In the genomic region with DNA sequence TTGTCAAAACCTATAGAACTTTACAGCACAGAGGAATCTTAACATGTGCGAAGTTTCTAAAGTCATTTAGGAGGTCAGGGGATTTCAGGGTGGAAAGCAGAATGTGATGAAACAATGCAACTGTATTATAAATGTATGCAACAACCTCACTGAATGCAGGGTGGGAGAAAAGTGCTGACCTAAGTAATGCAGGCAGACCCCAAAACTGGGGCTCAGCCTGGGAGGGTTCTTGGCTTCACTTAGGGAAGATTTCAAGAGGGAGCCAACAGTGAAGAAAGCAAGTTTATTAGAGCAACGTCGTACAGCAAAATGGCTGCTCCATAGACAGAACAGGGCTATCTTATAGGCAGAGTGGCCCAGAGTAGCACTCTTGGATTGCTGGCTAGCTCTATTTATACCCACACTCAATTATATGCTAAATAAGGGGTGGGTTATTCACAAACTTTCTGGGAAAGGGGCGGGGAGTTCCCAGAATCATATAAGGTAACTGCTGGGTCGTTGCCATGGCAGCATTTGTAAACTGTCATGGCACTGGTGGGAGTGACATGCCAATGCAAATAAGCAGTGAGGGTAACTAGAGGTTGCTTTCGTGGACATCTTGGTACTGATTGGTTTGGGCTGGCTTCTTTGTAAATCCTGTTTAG, we compare ENCODE assay signal across 15 cellular contexts. TPM values are rescaled to one million over a fixed set of nuclear protein-coding genes. Genes with fewer than 3 reads are reported as not detected.
DNase-seq lines count a peak whose midpoint lies in the region; ATAC-seq, FAIRE-seq and TF ChIP-seq lines count a peak whose summit lies in the region.
"Had no signal": no experiment of that assay in that cellular context is flagged by ENCODE, and none has a peak within 500 bp of the region (broad histone marks: within the 10 kb centered on the region; RNA-seq: fewer than 3 reads in every experiment).

No MANE protein-coding gene starts in this region.

- no peaks in the 10 kb centered on the region for H3K9me3 Mint-ChIP-seq in activated CD4-positive, alpha-beta T cell treated with anti-CD3 and anti-CD28 coated beads for 36 hours (ENCODE audit: low read depth)
- H3K9me3 Mint-ChIP-seq: activated naive CD4-positive, alpha-beta T cell treated with anti-CD3 and anti-CD28 coated beads, Interleukin-2, amount 10 ng/mL, durations not matched to agents 7 days and 5 days had no signal

- H3K4me1 Mint-ChIP-seq in activated CD4-positive, alpha-beta T cell treated with anti-CD3 and anti-CD28 coated beads for 36 hours: no peaks in the 10 kb centered on the region
- H3K4me1 Mint-ChIP-seq: activated naive CD4-positive, alpha-beta T cell treated with anti-CD3 and anti-CD28 coated beads, Interleukin-2, amount 10 ng/mL, durations not matched to agents 7 days and 5 days had no signal

- no peaks in the 10 kb centered on the region for H3K36me3 Mint-ChIP-seq in activated CD4-positive, alpha-beta T cell treated with anti-CD3 and anti-CD28 coated beads for 36 hours (ENCODE audit: low read depth)
- H3K36me3 Mint-ChIP-seq: activated naive CD4-positive, alpha-beta T cell treated with anti-CD3 and anti-CD28 coated beads, Interleukin-2, amount 10 ng/mL, durations not matched to agents 7 days and 5 days had no signal

- 65 to 72% (median 71%) methylated on average over 6 of the region's 6 CpGs for WGBS in heart left ventricle, 4 donors
- WGBS in pancreas, 2 donors: 49 to 62% methylated on average over 6 of the region's 6 CpGs

- H3K27ac ChIP-seq in PC-9 (no peak overlapping the region), heart left ventricle (no peak overlapping the region), pancreas (no peak overlapping the region)
- H3K27ac ChIP-seq: gastroesophageal sphincter had no signal

- H3K4me3 ChIP-seq in PC-9 (no peak overlapping the region), heart left ventricle (no peak overlapping the region), pancreas (no peak overlapping the region)
- H3K4me3 ChIP-seq: gastroesophageal sphincter had no signal

- H2AFZ ChIP-seq in PC-9: no peak overlapping the region

- no peak overlapping the region for H3K4me3 Mint-ChIP-seq in activated CD4-positive, alpha-beta T cell treated with anti-CD3 and anti-CD28 coated beads for 36 hours
- H3K4me3 Mint-ChIP-seq: activated naive CD4-positive, alpha-beta T cell treated with anti-CD3 and anti-CD28 coated beads, Interleukin-2, amount 10 ng/mL, durations not matched to agents 7 days and 5 days had no signal

- H3K27me3 Mint-ChIP-seq in activated CD4-positive, alpha-beta T cell treated with anti-CD3 and anti-CD28 coated beads for 36 hours: peaks cover 16% of the 10 kb centered on the region

- CTCF ChIA-PET in activated CD4-positive, alpha-beta T cell treated with anti-CD3 and anti-CD28 coated beads for 36 hours (lab: Charles Lee): interaction anchor here (0.7 kb wide), 1 partner anchor 13 kb away, joined by 3 read pairs; no protein-coding TSS in a partner anchor
- CTCF ChIA-PET in PC-9 (lab: Charles Lee): interaction anchor here (0.6 to 0.7 kb wide), 2 partner anchors 21 to 311 kb away, joined by 3 to 4 read pairs; no protein-coding TSS in a partner anchor

- no peak for FAIRE-seq in pancreas (lab: Jason Lieb, UNC)

- H4K20me1 ChIP-seq in PC-9 (ENCODE audit: insufficient read depth): no peaks in the 10 kb centered on the region

- DNase-seq in activated CD4-positive, alpha-beta T cell treated with anti-CD3 and anti-CD28 coated beads for 36 hours: peak; percentile 37
- no peak for DNase-seq in activated CD4-positive, alpha-beta T cell treated with anti-CD3 and anti-CD28 coated beads, Interleukin-2, amount 50 U/mL, for 48 hours
- peak in 1 of 2 experiments; percentile 46 for DNase-seq in PC-9
- DNase-seq in heart left ventricle: no peak
- peak in 4 of 6 donors; percentile 38 to 49 (median 42) for DNase-seq in pancreas
- DNase-seq in NCI-H345 treated with DMSO at 0.1 percent for 48 hours (lab: John Stamatoyannopoulos, UW; ENCODE audit: unreplicated experiment): no peak
- DNase-seq: activated naive CD4-positive, alpha-beta T cell treated with anti-CD3 and anti-CD28 coated beads, Interleukin-2, amount 10 ng/mL, durations not matched to agents 7 days and 5 days; DMS79; NCI-H1694 treated with DMSO at 0.1 percent for 48 hours; stimulated activated CD4-positive, alpha-beta T cell treated with anti-CD3 and anti-CD28 coated beads, Interleukin-12 subunit alpha, Interleukin-12 subunit beta, amount 100 ng/mL, for 4 hours; T-helper 2 cell had no signal

- H3K27me3 ChIP-seq in PC-9 (ENCODE audit: insufficient read depth, low read depth) (no peaks in the 10 kb centered on the region), heart left ventricle (peaks cover 0 to 4% (median 0%) of the 10 kb centered on the region in 9 donors), pancreas (no peaks in the 10 kb centered on the region)
- H3K27me3 ChIP-seq: gastroesophageal sphincter had no signal

- H3K9me3 ChIP-seq in PC-9 (ENCODE audit: insufficient read depth, low read depth): no peaks in the 10 kb centered on the region
- H3K9me3 ChIP-seq in heart left ventricle: no peaks in the 10 kb centered on the region
- no peaks in the 10 kb centered on the region for H3K9me3 ChIP-seq in pancreas
- H3K9me3 ChIP-seq: gastroesophageal sphincter had no signal

- H3K27ac Mint-ChIP-seq in activated CD4-positive, alpha-beta T cell treated with anti-CD3 and anti-CD28 coated beads for 36 hours: no peak overlapping the region
- H3K27ac Mint-ChIP-seq: activated naive CD4-positive, alpha-beta T cell treated with anti-CD3 and anti-CD28 coated beads, Interleukin-2, amount 10 ng/mL, durations not matched to agents 7 days and 5 days had no signal

- TF ChIP-seq POLR2A in heart left ventricle (IDR thresholded peaks at IDR 0.05): no peak

- BruUV-seq in PC-9 (replicated peaks; lab: Mats Ljungman, UMichigan): TSS peak; percentile 89

- no peaks in the 10 kb centered on the region for H3K9me2 ChIP-seq in PC-9 (ENCODE audit: insufficient read depth)

- H3K36me3 ChIP-seq in PC-9 (ENCODE audit: low read depth) (no peaks in the 10 kb centered on the region), heart left ventricle (no peaks in the 10 kb centered on the region), pancreas (no peaks in the 10 kb centered on the region)
- H3K36me3 ChIP-seq: gastroesophageal sphincter had no signal

- H3K79me2 ChIP-seq in PC-9 (ENCODE audit: low read depth): no peaks in the 10 kb centered on the region

- H3F3A ChIP-seq in PC-9 (ENCODE audit: insufficient read depth, low read depth): no peaks in the 10 kb centered on the region

- H3K4me1 ChIP-seq in PC-9 (replicated peaks; ENCODE audit: insufficient read depth) (no peaks in the 10 kb centered on the region), heart left ventricle (peaks cover 0 to 5% (median 0%) of the 10 kb centered on the region in 12 donors), pancreas (peaks cover 0 to 7% (median 0%) of the 10 kb centered on the region in 3 donors)
- H3K4me1 ChIP-seq: gastroesophageal sphincter had no signal

- no peak for ATAC-seq in activated CD4-positive, alpha-beta T cell treated with anti-CD3 and anti-CD28 coated beads for 36 hours
- ATAC-seq in heart left ventricle (peak; percentile 32 to 84 (median 80)), pancreas (peak; percentile 58 to 85 (median 80)), HG03469 (IDR thresholded peaks at IDR 0.05; ENCODE audit: unreplicated experiment) (no peak), HG03354 (IDR thresholded peaks at IDR 0.05; ENCODE audit: poor library complexity, severe bottlenecking, unreplicated experiment) (no peak)
- ATAC-seq: gastroesophageal sphincter, Panc1 had no signal

- H3K4me2 ChIP-seq in PC-9: peak overlapping the region; percentile 13; the same call in 1 of the 2 replicates

- intact Hi-C loops in activated CD4-positive, alpha-beta T cell treated with anti-CD3 and anti-CD28 coated beads for 36 hours (cut with DNase I, micrococcal nuclease): no loop called here
- intact Hi-C loops in PC-9 (cut with micrococcal nuclease; ENCODE audit: unreplicated experiment) (no loop called here), heart left ventricle (cut with DNase I) (loop anchor here in 1 of 10 donors (10.0 kb wide), 1 partner anchor 113 kb away; no protein-coding TSS in a partner anchor), pancreas (cut with DNase I) (no loop called here)

- TF ChIP-seq CTCF in PC-9 (conservative IDR thresholded peaks at IDR 0.05) (no peak), heart left ventricle (IDR thresholded peaks at IDR 0.05) (no peak), pancreas (IDR thresholded peaks at IDR 0.05) (no peak)

- POLR2A ChIA-PET in activated CD4-positive, alpha-beta T cell treated with anti-CD3 and anti-CD28 coated beads for 36 hours (lab: Charles Lee): no interaction called here
- POLR2A ChIA-PET in PC-9 (lab: Charles Lee; ENCODE audit: unreplicated experiment): no interaction called here

RNA-seq across cellular contexts. Expression of a gene that starts 14.2 kb away (rescaled TPM):
- total RNA-seq in activated CD4-positive, alpha-beta T cell treated with anti-CD3 and anti-CD28 coated beads for 36 hours: 1 to 10 TPM; 2.1 to 2.2 TPM
- total RNA-seq in PC-9 (2021) (0.30 and 0.37 TPM in 2 replicates), heart left ventricle (10 to 100 TPM; 44.6 to 87.5 (median 68.6) TPM), pancreas (1 to 10 TPM; 1.6 to 3.8 (median 2.9) TPM)
- polyA plus RNA-seq in heart left ventricle (10 to 100 TPM; 11.7 to 36.2 TPM), pancreas (1 to 10 TPM; 3.3 to 6.2 TPM)

RNA-seq across cellular contexts. Expression of a gene that starts 23.2 kb away (rescaled TPM):
- not detected for total RNA-seq in activated CD4-positive, alpha-beta T cell treated with anti-CD3 and anti-CD28 coated beads for 36 hours
- total RNA-seq in PC-9 (2021) (30.5 and 33.9 TPM in 2 replicates), heart left ventricle (1 to 10 TPM in 7 of 9 donors, under 1 TPM in 1, not detected in 1; 0.95 to 4.2 (median 2.9) TPM), pancreas (not detected)
- polyA plus RNA-seq in heart left ventricle (10 to 100 TPM in 1 of 2 donors, under 1 TPM in 1; 0.82 to 10.5 TPM), pancreas (under 1 TPM in 1 of 2 donors, not detected in 1; 0.38 TPM)

RNA-seq across cellular contexts. Expression of a gene that starts 59.1 kb away (rescaled TPM):
- total RNA-seq in activated CD4-positive, alpha-beta T cell treated with anti-CD3 and anti-CD28 coated beads for 36 hours: 1,000 to 10,000 TPM; 2,842 to 4,727 TPM
- total RNA-seq in PC-9 (2021) (1,195 and 1,662 TPM in 2 replicates), heart left ventricle (1,000 to 10,000 TPM in 3 of 9 donors, 100 to 1,000 TPM in 6; 377 to 1,128 (median 947) TPM), pancreas (1,000 to 10,000 TPM in 4 of 6 donors, 100 to 1,000 TPM in 2; 931 to 1,623 (median 1,120) TPM)
- polyA plus RNA-seq in heart left ventricle (1,000 to 10,000 TPM; 1,409 to 1,620 TPM), pancreas (1,000 to 10,000 TPM; 1,584 to 1,793 TPM)

Comparison
In these comparisons a context has a peak if more than half of its experiments do, and no peak if none do; other contexts are left out.
1. DNase-seq: peak in activated CD4-positive, alpha-beta T cell treated with anti-CD3 and anti-CD28 coated beads for 36 hours (single experiment) and pancreas (4 of 6); none in activated CD4-positive, alpha-beta T cell treated with anti-CD3 and anti-CD28 coated beads, Interleukin-2, amount 50 U/mL, for 48 hours (0 of 2), heart left ventricle (0 of 5) and NCI-H345 treated with DMSO at 0.1 percent for 48 hours (single experiment).
2. ATAC-seq: peak in heart left ventricle (4 of 4) and pancreas (4 of 4); none in activated CD4-positive, alpha-beta T cell treated with anti-CD3 and anti-CD28 coated beads for 36 hours (single experiment), HG03469 (single experiment) and HG03354 (single experiment).
3. RNA of a gene that starts 14.2 kb away (total RNA-seq): 44.6 to 87.5 TPM in heart left ventricle; 1.6 to 3.8 TPM in pancreas, 2.1 to 2.2 TPM in activated CD4-positive, alpha-beta T cell treated with anti-CD3 and anti-CD28 coated beads for 36 hours and 0.30 to 0.37 TPM in PC-9; every median in the first group is over 4 times any median in the second.